Comparison of ENCODE assay signal across 8 cellular contexts in genomic region chr9:4299006-4299795, GRCh38. TPM values are rescaled to one million over a fixed set of nuclear protein-coding genes. Genes with fewer than 3 reads are reported as not detected.
DNase-seq lines count a peak whose midpoint lies in the region; ATAC-seq and TF ChIP-seq lines count a peak whose summit lies in the region.

No MANE protein-coding gene starts in this region.

- peak overlapping the region; percentile 73 for H3K27ac ChIP-seq in CD8-positive, alpha-beta T cell (ENCODE audit: low read depth, low read length)
- H3K27ac ChIP-seq in HUES64 (ENCODE audit: low read depth, low read length) = no peak overlapping the region
- peak overlapping the region; percentile 99 for H3K27ac ChIP-seq in osteoblast (ENCODE audit: low read depth, low read length)

- peak overlapping the region; percentile 96 for H3K4me2 ChIP-seq in osteoblast (ENCODE audit: insufficient read depth, low read length)

- peaks cover 12% of the 10 kb centered on the region for H3K4me1 ChIP-seq in CD8-positive, alpha-beta T cell (ENCODE audit: insufficient read depth, low read length)
- H3K4me1 ChIP-seq in HUES64 (ENCODE audit: insufficient read depth, low read length) (peaks cover 6% of the 10 kb centered on the region; the same call in 1 of the 2 replicates), osteoblast (ENCODE audit: insufficient read depth, low read length) (peaks cover 57% of the 10 kb centered on the region)

- POLR2A ChIA-PET in CD8-positive, alpha-beta T cell (lab: Charles Lee) = interaction anchor here (0.6 kb wide), 1 partner anchor 57 kb away, joined by 3 read pairs; no protein-coding TSS in a partner anchor

- H3K79me2 ChIP-seq in osteoblast (ENCODE audit: insufficient read depth, low read length) = peaks cover 35% of the 10 kb centered on the region

- no peaks in the 10 kb centered on the region for H4K20me1 ChIP-seq in osteoblast (ENCODE audit: insufficient read depth, low read length)

- no peak for TF ChIP-seq CTCF in CD8-positive, alpha-beta T cell (IDR thresholded peaks at IDR 0.05)
- TF ChIP-seq CTCF in glutamatergic neuron (IDR thresholded peaks at IDR 0.05; ENCODE audit: partially characterized antibody, unreplicated experiment) (no peak), osteoblast (IDR thresholded peaks at IDR 0.05; ENCODE audit: extremely low read depth, low read depth, low read length) (no peak)

- peaks cover 7% of the 10 kb centered on the region for H3K36me3 Mint-ChIP-seq in CD8-positive, alpha-beta T cell
- peaks cover 0 to 2% of the 10 kb centered on the region in 2 donors for H3K36me3 Mint-ChIP-seq in activated T-cell treated with anti-CD3 and anti-CD28 coated beads, Interleukin-2, amount 50 U/mL, for 72 hours (ENCODE audit: insufficient read depth in 2 of 2)
- H3K36me3 Mint-ChIP-seq in glutamatergic neuron (ENCODE audit: unreplicated experiment) = no peaks in the 10 kb centered on the region

- no peaks in the 10 kb centered on the region for H3K9me3 ChIP-seq in CD8-positive, alpha-beta T cell (ENCODE audit: low read length)
- H3K9me3 ChIP-seq in HUES64 (ENCODE audit: insufficient read depth, low read depth, low read length) (no peaks in the 10 kb centered on the region), osteoblast (ENCODE audit: low read depth, low read length) (no peaks in the 10 kb centered on the region)

- CTCF ChIA-PET in CD8-positive, alpha-beta T cell (lab: Charles Lee) = interaction anchor here (0.7 kb wide), 1 partner anchor 40 kb away, joined by 3 read pairs; no protein-coding TSS in a partner anchor

- H2AFZ ChIP-seq in osteoblast (ENCODE audit: low read length) = peak overlapping the region; percentile 61

- H3K9me3 Mint-ChIP-seq in CD8-positive, alpha-beta T cell = no peaks in the 10 kb centered on the region
- no peaks in the 10 kb centered on the region for H3K9me3 Mint-ChIP-seq in activated T-cell treated with anti-CD3 and anti-CD28 coated beads, Interleukin-2, amount 50 U/mL, for 72 hours
- peaks cover 2% of the 10 kb centered on the region for H3K9me3 Mint-ChIP-seq in glutamatergic neuron (ENCODE audit: unreplicated experiment)

- peaks cover 40% of the 10 kb centered on the region for H3K27me3 Mint-ChIP-seq in CD8-positive, alpha-beta T cell (ENCODE audit: low read depth)
- H3K27me3 Mint-ChIP-seq in activated T-cell treated with anti-CD3 and anti-CD28 coated beads, Interleukin-2, amount 50 U/mL, for 72 hours (ENCODE audit: low read depth) = peaks cover 36% of the 10 kb centered on the region
- H3K27me3 Mint-ChIP-seq in glutamatergic neuron (ENCODE audit: unreplicated experiment) = peaks cover 13% of the 10 kb centered on the region

- no peaks in the 10 kb centered on the region for H3K36me3 ChIP-seq in CD8-positive, alpha-beta T cell (ENCODE audit: insufficient read depth, low read length)
- H3K36me3 ChIP-seq in HUES64 (ENCODE audit: insufficient read depth, low read length) (no peaks in the 10 kb centered on the region), osteoblast (ENCODE audit: insufficient read depth, low read length) (no peaks in the 10 kb centered on the region)

- H3K9ac ChIP-seq in HUES64 (ENCODE audit: low read depth, low read length) = peak overlapping the region; percentile 42; the same call in 1 of the 2 replicates

- peak overlapping the region; percentile 73 for H3K27ac Mint-ChIP-seq in CD8-positive, alpha-beta T cell
- peak overlapping the region; percentile 74 for H3K27ac Mint-ChIP-seq in activated T-cell treated with anti-CD3 and anti-CD28 coated beads, Interleukin-2, amount 50 U/mL, for 72 hours
- H3K27ac Mint-ChIP-seq in glutamatergic neuron (ENCODE audit: unreplicated experiment) = no peak overlapping the region

- H3K4me1 Mint-ChIP-seq in CD8-positive, alpha-beta T cell (ENCODE audit: low read depth) = peaks cover 21% of the 10 kb centered on the region
- peaks cover 61% of the 10 kb centered on the region for H3K4me1 Mint-ChIP-seq in activated T-cell treated with anti-CD3 and anti-CD28 coated beads, Interleukin-2, amount 50 U/mL, for 72 hours (ENCODE audit: low read depth)
- peaks cover 9% of the 10 kb centered on the region for H3K4me1 Mint-ChIP-seq in glutamatergic neuron (ENCODE audit: low read depth, unreplicated experiment)

- WGBS in HUES64 = under 1% methylated on average over 54 of the region's 60 CpGs

- H3K27me3 ChIP-seq in CD8-positive, alpha-beta T cell (ENCODE audit: insufficient read depth, low read length) = no peaks in the 10 kb centered on the region
- H3K27me3 ChIP-seq in HUES64 (ENCODE audit: insufficient read depth, low read length) (peaks cover 74% of the 10 kb centered on the region), osteoblast (ENCODE audit: insufficient read depth, low read length) (no peaks in the 10 kb centered on the region)

- H3K4me3 ChIP-seq in CD8-positive, alpha-beta T cell (ENCODE audit: low read depth, low read length) = peak overlapping the region; percentile 81
- H3K4me3 ChIP-seq in HUES64 (ENCODE audit: low read length) = peak overlapping the region; percentile 76
- H3K4me3 ChIP-seq in osteoblast (ENCODE audit: insufficient read depth, low read length) = peak overlapping the region; percentile 84

- H3K4me3 Mint-ChIP-seq in CD8-positive, alpha-beta T cell = peak overlapping the region; percentile 97
- H3K4me3 Mint-ChIP-seq in activated T-cell treated with anti-CD3 and anti-CD28 coated beads, Interleukin-2, amount 50 U/mL, for 72 hours = peak overlapping the region; percentile 93 to 99
- H3K4me3 Mint-ChIP-seq in glutamatergic neuron (ENCODE audit: unreplicated experiment) = peak overlapping the region; percentile 89

- DNase-seq in CD8-positive, alpha-beta T cell = peak in 3 of 7 experiments; percentile 19 to 63 (median 24)
- DNase-seq in activated T-cell treated with anti-CD3 and anti-CD28 coated beads, Interleukin-2, amount 50 U/mL, for 72 hours = peak; percentile 27 to 31
- DNase-seq in glutamatergic neuron (peak; percentile 25), osteoblast (ENCODE audit: insufficient read length, low spot score, missing footprints) (peak; percentile 94), T-helper 9 cell (no peak), SHP77 treated with DMSO at 0.1 percent for 48 hours (lab: John Stamatoyannopoulos, UW) (no peak), OCI-M2 (lab: John Stamatoyannopoulos, UW; ENCODE audit: unreplicated experiment) (no peak)

- peak; percentile 23 for ATAC-seq in CD8-positive, alpha-beta T cell
- peak; percentile 11 to 14 for ATAC-seq in activated T-cell treated with anti-CD3 and anti-CD28 coated beads, Interleukin-2, amount 50 U/mL, for 72 hours (replicated peaks in 1 of 2)

- intact Hi-C loops in CD8-positive, alpha-beta T cell (cut with DNase I, micrococcal nuclease) = loop anchor here in 1 of 2 experiments (1.0 to 10.0 kb wide), 3 partner anchors 40 to 196 kb away; partner anchors contain the start of gene SLC1A1

RNA-seq across cellular contexts. Expression of gene GLIS3, which starts 0.7 kb away (rescaled TPM):
- 1 to 10 TPM; 3.3 to 5.6 TPM for total RNA-seq in CD8-positive, alpha-beta T cell
- polyA plus RNA-seq in HUES64 (2013, experiment 1 of 2) = 0.30 TPM
- polyA plus RNA-seq in HUES64 (2013, experiment 2 of 2) = 0.57 TPM
- total RNA-seq in activated T-cell treated with anti-CD3 and anti-CD28 coated beads, Interleukin-2, amount 50 U/mL, for 72 hours = under 1 TPM; 0.49 to 0.53 TPM
- not detected for total RNA-seq in glutamatergic neuron (ENCODE audit: unreplicated experiment)
- 55.4 and 80.0 TPM in 2 replicates for total RNA-seq in osteoblast

Comparison
In these comparisons a context has a peak if more than half of its experiments do, and no peak if none do; other contexts are left out.
1. DNase-seq: peak in activated T-cell treated with anti-CD3 and anti-CD28 coated beads, Interleukin-2, amount 50 U/mL, for 72 hours (2 of 2), glutamatergic neuron (single experiment) and osteoblast (single experiment); none in T-helper 9 cell (single experiment), SHP77 treated with DMSO at 0.1 percent for 48 hours (single experiment) and OCI-M2 (single experiment).
2. Peak in every context shown above with its lines, with median percentiles within 50 percentile points of each other: H3K4me3 ChIP-seq and H3K4me3 Mint-ChIP-seq.